Comparison of ENCODE assay signal across 29 cellular contexts in genomic region chr12:76909290-76909689, GRCh38. TPM values are rescaled to one million over a fixed set of nuclear protein-coding genes. Genes with fewer than 3 reads are reported as not detected.
DNase-seq lines count a peak whose midpoint lies in the region; TF ChIP-seq lines count a peak whose summit lies in the region.
"Had no signal": no experiment of that assay in that cellular context is flagged by ENCODE, and none has a peak within 500 bp of the region (broad histone marks: within the 10 kb centered on the region; RNA-seq: fewer than 3 reads in every experiment).

No MANE protein-coding gene starts in this region.

- H3K4me1 Mint-ChIP-seq in mesothelial cell of epicardium (peaks cover 32% of the 10 kb centered on the region), CD14-positive monocyte (no peaks in the 10 kb centered on the region)
- no peaks in the 10 kb centered on the region for H3K4me1 Mint-ChIP-seq in activated naive CD4-positive, alpha-beta T cell treated with anti-CD3 and anti-CD28 coated beads for 36 hours (ENCODE audit: low read depth)
- H3K4me1 Mint-ChIP-seq: activated CD4-positive, alpha-beta T cell treated with anti-CD3 and anti-CD28 coated beads, Interleukin-2, amount 10 ng/mL, durations not matched to agents 7 days and 5 days; activated naive CD8-positive, alpha-beta T cell treated with anti-CD3 and anti-CD28 coated beads, Interleukin-2, amount 50 U/mL, for 24 hours had no signal

- H3K27ac Mint-ChIP-seq in mesothelial cell of epicardium (peak overlapping the region; percentile 69), CD14-positive monocyte (no peak overlapping the region)
- no peak overlapping the region for H3K27ac Mint-ChIP-seq in activated naive CD4-positive, alpha-beta T cell treated with anti-CD3 and anti-CD28 coated beads for 36 hours
- H3K27ac Mint-ChIP-seq: activated CD4-positive, alpha-beta T cell treated with anti-CD3 and anti-CD28 coated beads, Interleukin-2, amount 10 ng/mL, durations not matched to agents 7 days and 5 days; activated naive CD8-positive, alpha-beta T cell treated with anti-CD3 and anti-CD28 coated beads, Interleukin-2, amount 50 U/mL, for 24 hours; activated T-cell treated with anti-CD3 and anti-CD28 coated beads, Interleukin-2, amount 50 U/mL, for 24 hours had no signal

- no peak overlapping the region for H3K4me3 ChIP-seq in HEK293 (ENCODE audit: low read depth, low read length)
- H3K4me3 ChIP-seq: BLaER1 treated with 17β-estradiol and CSF1 and Interleukin-3, amounts not matched to agents 10 nM and 100 nM; cardiac muscle cell; SJSA1; upper lobe of right lung had no signal

- H3K36me3 ChIP-seq in HEK293 (ENCODE audit: control insufficient read depth in 2 of 2, insufficient read depth in 1 of 2, low read length in 2 of 2): no peaks in the 10 kb centered on the region
- H3K36me3 ChIP-seq: BLaER1 treated with 17β-estradiol and CSF1 and Interleukin-3, amounts not matched to agents 10 nM and 100 nM; cardiac muscle cell; SJSA1; upper lobe of right lung; WERI-Rb-1 had no signal

- H3K27me3 Mint-ChIP-seq in mesothelial cell of epicardium (ENCODE audit: low read depth) (no peaks in the 10 kb centered on the region), CD14-positive monocyte (ENCODE audit: low read depth in 3 of 3) (no peaks in the 10 kb centered on the region)
- peaks cover 12% of the 10 kb centered on the region for H3K27me3 Mint-ChIP-seq in activated naive CD4-positive, alpha-beta T cell treated with anti-CD3 and anti-CD28 coated beads for 36 hours (ENCODE audit: low read depth)

- H3K4me3 Mint-ChIP-seq in mesothelial cell of epicardium (no peak overlapping the region), CD14-positive monocyte (no peak overlapping the region)
- no peak overlapping the region for H3K4me3 Mint-ChIP-seq in activated naive CD4-positive, alpha-beta T cell treated with anti-CD3 and anti-CD28 coated beads for 36 hours
- H3K4me3 Mint-ChIP-seq: activated CD4-positive, alpha-beta T cell treated with anti-CD3 and anti-CD28 coated beads, Interleukin-2, amount 10 ng/mL, durations not matched to agents 7 days and 5 days; activated naive CD8-positive, alpha-beta T cell treated with anti-CD3 and anti-CD28 coated beads, Interleukin-2, amount 50 U/mL, for 24 hours; activated T-cell treated with anti-CD3 and anti-CD28 coated beads, Interleukin-2, amount 50 U/mL, for 24 hours had no signal

- H3K36me3 Mint-ChIP-seq in mesothelial cell of epicardium: no peaks in the 10 kb centered on the region
- no peaks in the 10 kb centered on the region for H3K36me3 Mint-ChIP-seq in CD14-positive monocyte
- H3K36me3 Mint-ChIP-seq in activated naive CD4-positive, alpha-beta T cell treated with anti-CD3 and anti-CD28 coated beads for 36 hours (ENCODE audit: low read depth): no peaks in the 10 kb centered on the region

- no peak overlapping the region for H3K27ac ChIP-seq in HEK293 (ENCODE audit: extremely low read depth, low read depth, low read length)
- H3K27ac ChIP-seq: BLaER1 treated with 17β-estradiol and CSF1 and Interleukin-3, amounts not matched to agents 10 nM and 100 nM; cardiac muscle cell; SJSA1; upper lobe of right lung; WERI-Rb-1 had no signal

- DNase-seq in ELF-1 (ENCODE audit: low read depth, low spot score): peak; percentile 11
- peak; percentile 68 for DNase-seq in NCI-H748 (lab: John Stamatoyannopoulos, UW; ENCODE audit: unreplicated experiment)
- DNase-seq in mesothelial cell of epicardium (ENCODE audit: low spot score in 2 of 2, unreplicated experiment in 2 of 2): no peak
- DNase-seq in CD14-positive monocyte (ENCODE audit: low spot score): no peak
- no peak for DNase-seq in dedifferentiated amniotic fluid mesenchymal stem cell (ENCODE audit: extremely low spot score)
- no peak for DNase-seq in activated naive CD4-positive, alpha-beta T cell treated with anti-CD3 and anti-CD28 coated beads for 36 hours
- DNase-seq: activated CD4-positive, alpha-beta T cell treated with anti-CD3 and anti-CD28 coated beads, Interleukin-2, amount 10 ng/mL, durations not matched to agents 7 days and 5 days; activated naive CD8-positive, alpha-beta T cell treated with anti-CD3 and anti-CD28 coated beads, Interleukin-2, amount 50 U/mL, for 24 hours; activated T-cell treated with anti-CD3 and anti-CD28 coated beads, Interleukin-2, amount 50 U/mL, for 24 hours; COR-L47; DMS53; effector CD8-positive, alpha-beta T cell; GF-D8; hippocampal formation; left cardiac atrium; mammary epithelial cell; NCI-H226; NCI-H82; right cardiac atrium; RPMI8226; stimulated activated CD4-positive, alpha-beta T cell treated with anti-CD3 and anti-CD28 coated beads, Interleukin-1b, Interleukin-23, amount 100 ng/mL, for 48 hours; stimulated activated naive CD8-positive, alpha-beta T cell treated with anti-CD3 and anti-CD28 coated beads, Interleukin-15, Interleukin-2, amounts not matched to agents 100 U/mL and 50 U/mL, for 24 hours; T1000; upper lobe of right lung; WERI-Rb-1 had no signal

- intact Hi-C loops in CD14-positive monocyte (cut with micrococcal nuclease): no loop called here
- intact Hi-C loops in activated naive CD4-positive, alpha-beta T cell treated with anti-CD3 and anti-CD28 coated beads for 36 hours (cut with micrococcal nuclease): no loop called here

- H3K9me3 Mint-ChIP-seq in mesothelial cell of epicardium (peaks cover 3% of the 10 kb centered on the region), CD14-positive monocyte (peaks cover 0 to 2% (median 0%) of the 10 kb centered on the region in 7 donors)
- no peaks in the 10 kb centered on the region for H3K9me3 Mint-ChIP-seq in activated naive CD4-positive, alpha-beta T cell treated with anti-CD3 and anti-CD28 coated beads for 36 hours
- H3K9me3 Mint-ChIP-seq: activated CD4-positive, alpha-beta T cell treated with anti-CD3 and anti-CD28 coated beads, Interleukin-2, amount 10 ng/mL, durations not matched to agents 7 days and 5 days; activated naive CD8-positive, alpha-beta T cell treated with anti-CD3 and anti-CD28 coated beads, Interleukin-2, amount 50 U/mL, for 24 hours; activated T-cell treated with anti-CD3 and anti-CD28 coated beads, Interleukin-2, amount 50 U/mL, for 24 hours had no signal

- H3K4me1 ChIP-seq in HEK293 (ENCODE audit: control insufficient read depth, insufficient read depth, low read length): peaks cover 6% of the 10 kb centered on the region
- H3K4me1 ChIP-seq: SJSA1, upper lobe of right lung had no signal

- CTCF ChIA-PET in HEK293 (lab: Yijun Ruan, JAX): no interaction called here
- CTCF ChIA-PET in activated naive CD4-positive, alpha-beta T cell treated with anti-CD3 and anti-CD28 coated beads for 36 hours (lab: Charles Lee): no interaction called here

- H3K9me3 ChIP-seq in HEK293 (ENCODE audit: control insufficient read depth, insufficient read depth, low read depth, low read length): no peaks in the 10 kb centered on the region
- H3K9me3 ChIP-seq: BLaER1 treated with 17β-estradiol and CSF1 and Interleukin-3, amounts not matched to agents 10 nM and 100 nM; SJSA1; upper lobe of right lung had no signal

- POLR2A ChIA-PET in HEK293 (lab: Yijun Ruan, JAX): no interaction called here

- TF ChIP-seq CTCF in HEK293 (tag by site-specific recombination; IDR thresholded peaks at IDR 0.05) (no peak), mesothelial cell of epicardium (IDR thresholded peaks at IDR 0.05; ENCODE audit: unreplicated experiment) (no peak), CD14-positive monocyte (IDR thresholded peaks at IDR 0.05) (no peak)

TF ChIP-seq in HEK293, 187 proteins besides CTCF, POLR2A, EP300 and RAD21 (continues in another document):
- TF ChIP-seq ZNF843 (tag by site-specific recombination; IDR thresholded peaks at IDR 0.05): peak; percentile 78
- peak; percentile 74 for TF ChIP-seq PRDM10 (tag by site-specific recombination; IDR thresholded peaks at IDR 0.05)
- peak; percentile 69 for TF ChIP-seq ZXDB (tag by site-specific recombination; IDR thresholded peaks at IDR 0.05)

RNA-seq across cellular contexts. Expression of gene CSRP2, which starts 30.5 kb away (rescaled TPM):
- 81.6 to 86.3 TPM (median 81.8 TPM) in 3 replicates for total RNA-seq in mesothelial cell of epicardium
- polyA plus RNA-seq in CD14-positive monocyte: under 1 TPM in 1 of 2 donors, not detected in 1; 0.07 TPM
- total RNA-seq in activated naive CD4-positive, alpha-beta T cell treated with anti-CD3 and anti-CD28 coated beads for 36 hours: under 1 TPM; 0.62 to 0.86 TPM

Comparison
In these comparisons a context has a peak if more than half of its experiments do, and no peak if none do; other contexts are left out.
1. DNase-seq: peak in ELF-1 (single experiment) and NCI-H748 (single experiment); none in mesothelial cell of epicardium (0 of 2), CD14-positive monocyte (single experiment), dedifferentiated amniotic fluid mesenchymal stem cell (single experiment) and activated naive CD4-positive, alpha-beta T cell treated with anti-CD3 and anti-CD28 coated beads for 36 hours (single experiment).
2. RNA of gene CSRP2, which starts 30.5 kb away (total RNA-seq): 81.6 to 86.3 TPM in mesothelial cell of epicardium; 0.62 to 0.86 TPM in activated naive CD4-positive, alpha-beta T cell treated with anti-CD3 and anti-CD28 coated beads for 36 hours; every median in the first group is over 10 times any median in the second.